Comparison of ENCODE assay signal across 20 cellular contexts in the genomic region with DNA sequence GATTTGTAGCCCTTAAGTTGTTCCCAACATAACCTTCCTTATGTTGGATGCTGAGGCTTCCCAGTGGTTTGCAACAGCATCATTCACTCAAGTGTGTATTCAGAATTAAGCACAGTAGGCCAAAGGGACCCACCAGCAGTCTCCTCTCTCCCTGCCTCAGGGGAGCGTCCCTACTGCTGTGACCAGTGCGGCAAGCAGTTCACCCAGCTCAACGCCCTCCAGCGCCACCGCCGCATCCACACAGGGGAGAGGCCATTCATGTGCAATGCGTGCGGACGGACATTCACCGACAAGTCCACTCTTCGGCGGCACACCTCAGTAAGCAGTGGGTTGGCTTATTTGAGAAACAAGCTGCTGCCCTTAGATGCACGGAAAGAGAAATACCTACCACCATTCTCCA. TPM values are rescaled to one million over a fixed set of nuclear protein-coding genes. Genes with fewer than 3 reads are reported as not detected.
DNase-seq lines count a peak whose midpoint lies in the region; ATAC-seq lines count a peak whose summit lies in the region.
"Had no signal": no experiment of that assay in that cellular context is flagged by ENCODE, and none has a peak within 500 bp of the region (broad histone marks: within the 10 kb centered on the region; RNA-seq: fewer than 3 reads in every experiment).

No MANE protein-coding gene starts in this region.

- H4K91ac ChIP-seq in mesenchymal stem cell (ENCODE audit: low read length): peak overlapping the region; percentile 43
- H4K91ac ChIP-seq in trophoblast cell (ENCODE audit: low read depth, low read length): no peak overlapping the region

- H3K18ac ChIP-seq in mesenchymal stem cell (ENCODE audit: low read depth in 1 of 2, low read length in 2 of 2) (no peak overlapping the region), trophoblast cell (ENCODE audit: low read length) (no peak overlapping the region)

- H4K8ac ChIP-seq in mesenchymal stem cell (ENCODE audit: low read length) (no peak overlapping the region), trophoblast cell (ENCODE audit: low read depth, low read length) (no peak overlapping the region)

- H3K9ac ChIP-seq in mesenchymal stem cell (ENCODE audit: low read length) (no peak overlapping the region), trophoblast cell (ENCODE audit: low read length) (no peak overlapping the region)
- H3K9ac ChIP-seq: BLaER1 had no signal

- H3K27me3 ChIP-seq in mesenchymal stem cell (ENCODE audit: control insufficient read depth in 1 of 2, insufficient read depth in 1 of 2, low read length in 2 of 2): no peaks in the 10 kb centered on the region
- no peaks in the 10 kb centered on the region for H3K27me3 ChIP-seq in trophoblast cell (ENCODE audit: insufficient read depth, low read length)
- no peaks in the 10 kb centered on the region for H3K27me3 ChIP-seq in effector memory CD4-positive, alpha-beta T cell (replicated peaks; ENCODE audit: control insufficient read depth, insufficient read depth, low read length, poor library complexity, severe bottlenecking)
- H3K27me3 ChIP-seq: BLaER1, MG63, SJSA1 had no signal

- 97% methylated on average over 13 of the region's 13 CpGs for WGBS in mesenchymal stem cell
- no CpG with 5 or more reads among the region's 13 CpGs for WGBS in trophoblast cell (ENCODE audit: extremely low coverage, insufficient coverage, insufficient read length)

- H2BK15ac ChIP-seq in mesenchymal stem cell (ENCODE audit: low read depth, poor library complexity, severe bottlenecking): no peak overlapping the region

- peaks cover 29% of the 10 kb centered on the region for H3K79me1 ChIP-seq in mesenchymal stem cell (replicated peaks; ENCODE audit: low read length, poor library complexity, severe bottlenecking)
- no peaks in the 10 kb centered on the region for H3K79me1 ChIP-seq in trophoblast cell (ENCODE audit: low read length)

- H2BK12ac ChIP-seq in mesenchymal stem cell (ENCODE audit: low read length in 2 of 2): no peak overlapping the region
- no peak overlapping the region for H2BK12ac ChIP-seq in trophoblast cell (ENCODE audit: low read length)

- H3K4me1 ChIP-seq in mesenchymal stem cell (ENCODE audit: control insufficient read depth, insufficient read depth, low read depth, low read length) (peaks cover 15% of the 10 kb centered on the region), trophoblast cell (ENCODE audit: control insufficient read depth in 1 of 2, insufficient read depth in 2 of 2, low read length in 2 of 2) (no peaks in the 10 kb centered on the region)
- H3K4me1 ChIP-seq in effector memory CD4-positive, alpha-beta T cell (ENCODE audit: control insufficient read depth, insufficient read depth, low read length, poor library complexity, severe bottlenecking): peaks cover 8% of the 10 kb centered on the region

- H3K4me2 ChIP-seq in mesenchymal stem cell (ENCODE audit: low read length, poor library complexity, severe bottlenecking) (no peak overlapping the region), trophoblast cell (ENCODE audit: low read length) (no peak overlapping the region)
- H3K4me2 ChIP-seq: BLaER1 had no signal

- H4K12ac ChIP-seq in trophoblast cell (ENCODE audit: low read depth, low read length): no peak overlapping the region

- no peak overlapping the region for H2AFZ ChIP-seq in mesenchymal stem cell (ENCODE audit: low read depth, low read length)
- no peak overlapping the region for H2AFZ ChIP-seq in trophoblast cell (ENCODE audit: insufficient read depth, low read length, poor library complexity)

- H3K23ac ChIP-seq in mesenchymal stem cell (ENCODE audit: low read length in 2 of 2) (no peak overlapping the region), trophoblast cell (ENCODE audit: low read length) (no peak overlapping the region)

- no peaks in the 10 kb centered on the region for H3K79me2 ChIP-seq in trophoblast cell (ENCODE audit: control insufficient read depth, insufficient read depth, low read length, poor library complexity)

- H3K36me3 Mint-ChIP-seq in T-helper 17 cell (ENCODE audit: low read depth): peaks cover 7% of the 10 kb centered on the region

- peaks cover 24% of the 10 kb centered on the region for H3K4me1 Mint-ChIP-seq in T-helper 17 cell

- peak overlapping the region; percentile 78 for H3K27ac Mint-ChIP-seq in T-helper 17 cell
- H3K27ac Mint-ChIP-seq: CD4-positive, alpha-beta T cell had no signal

- ATAC-seq in T-helper 17 cell (no peak), left cardiac atrium (no peak)

- H3K27me3 Mint-ChIP-seq in T-helper 17 cell: no peaks in the 10 kb centered on the region
- H3K27me3 Mint-ChIP-seq: CD4-positive, alpha-beta T cell; IgD-negative memory B cell had no signal

- H3K14ac ChIP-seq in mesenchymal stem cell (ENCODE audit: low read length in 2 of 2) (no peak overlapping the region), trophoblast cell (ENCODE audit: low read length) (no peak overlapping the region)

- H3K4ac ChIP-seq in mesenchymal stem cell (ENCODE audit: low read depth in 1 of 2, low read length in 2 of 2): no peak overlapping the region
- H3K4ac ChIP-seq in trophoblast cell (ENCODE audit: low read depth, low read length): no peak overlapping the region

- no peak overlapping the region for H2AK5ac ChIP-seq in mesenchymal stem cell (ENCODE audit: low read length, severe bottlenecking)
- H2AK5ac ChIP-seq in trophoblast cell (ENCODE audit: low read length): no peak overlapping the region

- intact Hi-C loops in left cardiac atrium (cut with DNase I): loop anchor here in 1 of 2 donors (10.0 kb wide), 1 partner anchor 265 kb away; a partner anchor contains a TSS

- no peak overlapping the region for H3K4me3 Mint-ChIP-seq in T-helper 17 cell
- H3K4me3 Mint-ChIP-seq: CD4-positive, alpha-beta T cell; IgD-negative memory B cell had no signal

- no peaks in the 10 kb centered on the region for H3K9me3 ChIP-seq in T-helper 17 cell (ENCODE audit: control insufficient read depth, low read length, poor library complexity, severe bottlenecking)
- H3K9me3 ChIP-seq in mesenchymal stem cell (ENCODE audit: control insufficient read depth, low read length): no peaks in the 10 kb centered on the region
- no peaks in the 10 kb centered on the region for H3K9me3 ChIP-seq in trophoblast cell (ENCODE audit: insufficient read depth, low read depth, low read length)
- no peaks in the 10 kb centered on the region for H3K9me3 ChIP-seq in effector memory CD4-positive, alpha-beta T cell (ENCODE audit: control insufficient read depth, low read length)
- H3K9me3 ChIP-seq: BLaER1, MG63, SJSA1 had no signal

- H2BK5ac ChIP-seq in mesenchymal stem cell (ENCODE audit: low read depth, low read length, poor library complexity, severe bottlenecking) (no peak overlapping the region), trophoblast cell (ENCODE audit: low read depth, low read length, poor library complexity) (no peak overlapping the region)

- DNase-seq in ELF-1 (ENCODE audit: low read depth, low spot score) (peak; percentile 6), T-helper 17 cell (no peak), mesenchymal stem cell (no peak), trophoblast cell (peak; percentile 30 to 41), left cardiac atrium (no peak)
- no peak for DNase-seq in effector memory CD4-positive, alpha-beta T cell
- no peak for DNase-seq in effector CD8-positive, alpha-beta T cell (lab: John Stamatoyannopoulos, UW)
- DNase-seq: CD4-positive, alpha-beta T cell; COR-L47; DMS 273 treated with DMSO at 0.1 percent for 48 hours; Kasumi-1; MG63; NCI-H1048; NCI-H1417 treated with DMSO at 0.1 percent for 48 hours; NCI-H187; NCI-H446; NCI-H526 had no signal

- H3K27ac ChIP-seq in mesenchymal stem cell (ENCODE audit: low read length, poor library complexity, severe bottlenecking): no peak overlapping the region
- H3K27ac ChIP-seq in trophoblast cell (ENCODE audit: low read depth, low read length): no peak overlapping the region
- H3K27ac ChIP-seq in effector memory CD4-positive, alpha-beta T cell (ENCODE audit: insufficient read depth, low read length, poor library complexity, severe bottlenecking): no peak overlapping the region
- H3K27ac ChIP-seq: BLaER1, SJSA1 had no signal

- no peak overlapping the region for H2BK120ac ChIP-seq in mesenchymal stem cell (ENCODE audit: low read depth, low read length)
- no peak overlapping the region for H2BK120ac ChIP-seq in trophoblast cell (ENCODE audit: insufficient read depth, low read length, poor library complexity)

- H3K4me3 ChIP-seq in mesenchymal stem cell (ENCODE audit: insufficient read depth in 1 of 2, low read depth in 1 of 2, low read length in 2 of 2) (no peak overlapping the region), trophoblast cell (ENCODE audit: low read depth, low read length) (no peak overlapping the region)
- H3K4me3 ChIP-seq in effector memory CD4-positive, alpha-beta T cell (ENCODE audit: insufficient read depth, low read depth, low read length, poor library complexity, severe bottlenecking): no peak overlapping the region
- H3K4me3 ChIP-seq: BLaER1, MG63, SJSA1 had no signal

- H3K36me3 ChIP-seq in mesenchymal stem cell (ENCODE audit: control insufficient read depth in 1 of 2, insufficient read depth in 2 of 2, low read depth in 1 of 2, low read length in 2 of 2) (peaks cover 42 to 83% of the 10 kb centered on the region in 2 experiments), trophoblast cell (ENCODE audit: control insufficient read depth in 1 of 2, insufficient read depth in 2 of 2, low read length in 2 of 2) (peaks cover 29 to 51% of the 10 kb centered on the region in 2 experiments)
- peaks cover 47% of the 10 kb centered on the region for H3K36me3 ChIP-seq in effector memory CD4-positive, alpha-beta T cell (ENCODE audit: control insufficient read depth, insufficient read depth, low read length)

RNA-seq across cellular contexts. Expression of a gene that starts 7.4 kb away (rescaled TPM):
- total RNA-seq in T-helper 17 cell: 10 to 100 TPM; 27.7 to 28.5 TPM
- polyA plus RNA-seq in mesenchymal stem cell (2013, experiment 1 of 2): 5.8 TPM
- 6.2 TPM for polyA plus RNA-seq in mesenchymal stem cell (2013, experiment 2 of 2)
- polyA plus RNA-seq in trophoblast cell (2013): 6.4 and 6.5 TPM in 2 replicates
- 10 to 100 TPM; 12.9 to 18.7 TPM for total RNA-seq in left cardiac atrium

RNA-seq across cellular contexts. Expression of a gene that starts 18.8 kb away (rescaled TPM):
- 10 to 100 TPM; 77.5 to 77.6 TPM for total RNA-seq in T-helper 17 cell
- 17.2 TPM for polyA plus RNA-seq in mesenchymal stem cell (2013, experiment 1 of 2)
- polyA plus RNA-seq in mesenchymal stem cell (2013, experiment 2 of 2): 18.1 TPM
- 20.2 TPM in 2 replicates for polyA plus RNA-seq in trophoblast cell (2013)
- total RNA-seq in left cardiac atrium: 10 to 100 TPM in 1 of 2 donors, 1 to 10 TPM in 1; 9.3 to 14.1 TPM

RNA-seq across cellular contexts. Expression of a gene that starts 51.9 kb away (rescaled TPM):
- total RNA-seq in T-helper 17 cell (10 to 100 TPM in 1 of 2 donors, 1 to 10 TPM in 1; 8.5 to 12.3 TPM), left cardiac atrium (1 to 10 TPM; 4.9 to 7.2 TPM)
- 4.6 TPM for polyA plus RNA-seq in mesenchymal stem cell (2013, experiment 1 of 2)
- 4.0 TPM for polyA plus RNA-seq in mesenchymal stem cell (2013, experiment 2 of 2)
- 3.9 and 4.0 TPM in 2 replicates for polyA plus RNA-seq in trophoblast cell (2013)

Comparison
In these comparisons a context has a peak if more than half of its experiments do, and no peak if none do; other contexts are left out.
1. DNase-seq: peak in ELF-1 (single experiment) and trophoblast cell (2 of 2); none in T-helper 17 cell (0 of 3), mesenchymal stem cell (single experiment), left cardiac atrium (single experiment), effector memory CD4-positive, alpha-beta T cell (0 of 3) and effector CD8-positive, alpha-beta T cell (single experiment).
2. RNA of a gene that starts 18.8 kb away (total RNA-seq): 77.5 to 77.6 TPM in T-helper 17 cell; 9.3 to 14.1 TPM in left cardiac atrium; every median in the first group is over 4 times any median in the second.